Comparison of ENCODE assay signal across 13 cellular contexts in the genomic region with DNA sequence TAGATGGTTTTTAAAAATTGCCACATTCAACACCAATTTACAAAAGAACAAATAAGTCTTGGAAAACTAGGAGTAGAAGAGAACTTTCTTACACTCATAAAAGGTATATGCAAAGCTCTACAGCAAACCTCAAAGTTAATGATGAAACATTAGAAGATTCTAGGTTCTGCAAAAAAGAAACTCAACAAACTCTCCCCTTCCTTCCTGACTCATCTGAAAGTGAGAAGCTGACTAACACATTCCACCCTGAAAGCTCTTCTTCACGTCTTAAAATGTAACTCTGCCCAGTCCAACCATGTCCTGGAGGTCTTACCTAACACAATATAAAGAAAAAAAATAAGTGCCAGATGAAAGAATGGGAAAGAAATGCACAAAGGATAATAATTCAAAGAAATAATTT.
DNase-seq lines count a peak whose midpoint lies in the region; ATAC-seq, FAIRE-seq and TF ChIP-seq lines count a peak whose summit lies in the region.
"Had no signal": no experiment of that assay in that cellular context is flagged by ENCODE, and none has a peak within 500 bp of the region (broad histone marks: within the 10 kb centered on the region; RNA-seq: fewer than 3 reads in every experiment).

No MANE protein-coding gene starts in this region.

- H3K9me3 Mint-ChIP-seq in astrocyte (ENCODE audit: unreplicated experiment): no peaks in the 10 kb centered on the region

- H3K4me3 Mint-ChIP-seq in astrocyte (ENCODE audit: unreplicated experiment): no peak overlapping the region
- H3K4me3 Mint-ChIP-seq: activated naive CD4-positive, alpha-beta T cell treated with anti-CD3 and anti-CD28 coated beads, Interleukin-2, amount 50 U/mL, for 24 hours had no signal

- no peaks in the 10 kb centered on the region for H3K79me2 ChIP-seq in astrocyte (ENCODE audit: insufficient read depth, low read length)

- H3K36me3 Mint-ChIP-seq in astrocyte (ENCODE audit: low read depth, unreplicated experiment): peaks cover 3% of the 10 kb centered on the region
- H3K36me3 Mint-ChIP-seq: activated naive CD4-positive, alpha-beta T cell treated with anti-CD3 and anti-CD28 coated beads, Interleukin-2, amount 50 U/mL, for 24 hours had no signal

- H3K27ac ChIP-seq in astrocyte (ENCODE audit: low read depth, low read length) (peak overlapping the region; percentile 22), heart left ventricle (no peak overlapping the region), colonic mucosa (no peak overlapping the region)
- H3K27ac ChIP-seq: ovary had no signal

- WGBS in heart left ventricle, 4 donors: 23 to 50% (median 36%) methylated on average over 1 of the region's 1 CpG

- TF ChIP-seq POLR2A in heart left ventricle (IDR thresholded peaks at IDR 0.05): no peak

- H3K27ac Mint-ChIP-seq in astrocyte (ENCODE audit: unreplicated experiment): peak overlapping the region; percentile 96
- H3K27ac Mint-ChIP-seq: activated naive CD4-positive, alpha-beta T cell treated with anti-CD3 and anti-CD28 coated beads, Interleukin-2, amount 50 U/mL, for 24 hours had no signal

- no peak overlapping the region for H2AFZ ChIP-seq in astrocyte (ENCODE audit: low read depth, low read length)

- no peaks in the 10 kb centered on the region for H4K20me1 ChIP-seq in astrocyte (ENCODE audit: insufficient read depth, low read length)

- peak; percentile 93 for ATAC-seq in GM19395 (IDR thresholded peaks at IDR 0.05; ENCODE audit: unreplicated experiment)
- peak; percentile 64 for ATAC-seq in HG03378 (IDR thresholded peaks at IDR 0.05; ENCODE audit: unreplicated experiment)
- no peak for ATAC-seq in heart left ventricle
- no peak for ATAC-seq in Right ventricle myocardium inferior

- H3K9ac ChIP-seq in astrocyte (ENCODE audit: low read length) (no peak overlapping the region), colonic mucosa (ENCODE audit: low read depth in 2 of 2, low read length in 2 of 2) (no peak overlapping the region)

- no peak overlapping the region for H3K4me3 ChIP-seq in astrocyte (ENCODE audit: insufficient read depth, low read depth, low read length)
- no peak overlapping the region for H3K4me3 ChIP-seq in heart left ventricle
- H3K4me3 ChIP-seq in colonic mucosa: no peak overlapping the region
- H3K4me3 ChIP-seq: lung, ovary had no signal

- H3K4me2 ChIP-seq in astrocyte (ENCODE audit: low read length): no peak overlapping the region

- TF ChIP-seq CTCF in astrocyte (IDR thresholded peaks at IDR 0.05; ENCODE audit: insufficient read depth, low read depth, low read length) (no peak), heart left ventricle (IDR thresholded peaks at IDR 0.05) (no peak), colonic mucosa (IDR thresholded peaks at IDR 0.05) (no peak)

- H3K27me3 Mint-ChIP-seq in astrocyte (ENCODE audit: low read depth, unreplicated experiment): no peaks in the 10 kb centered on the region

- intact Hi-C loops in heart left ventricle (cut with DNase I): no loop called here
- intact Hi-C loops in colonic mucosa (cut with DNase I): no loop called here
- intact Hi-C loops in Right ventricle myocardium inferior (cut with DNase I): no loop called here

- FAIRE-seq in astrocyte (lab: Jason Lieb, UNC): no peak

- no peaks in the 10 kb centered on the region for H3K36me3 ChIP-seq in astrocyte (ENCODE audit: insufficient read depth, low read length)
- H3K36me3 ChIP-seq in heart left ventricle: no peaks in the 10 kb centered on the region
- no peaks in the 10 kb centered on the region for H3K36me3 ChIP-seq in colonic mucosa
- H3K36me3 ChIP-seq: ovary had no signal

- H3K4me1 Mint-ChIP-seq in astrocyte (ENCODE audit: low read depth, unreplicated experiment): peaks cover 33% of the 10 kb centered on the region
- H3K4me1 Mint-ChIP-seq: activated naive CD4-positive, alpha-beta T cell treated with anti-CD3 and anti-CD28 coated beads, Interleukin-2, amount 50 U/mL, for 24 hours had no signal

- no peaks in the 10 kb centered on the region for H3K27me3 ChIP-seq in astrocyte (ENCODE audit: insufficient read depth, low read length)
- H3K27me3 ChIP-seq in heart left ventricle: no peaks in the 10 kb centered on the region
- no peaks in the 10 kb centered on the region for H3K27me3 ChIP-seq in colonic mucosa
- H3K27me3 ChIP-seq: ovary had no signal

- DNase-seq in EH (ENCODE audit: low read depth) (peak; percentile 62), astrocyte (ENCODE audit: low read depth) (peak; percentile 27), heart left ventricle (no peak), colonic mucosa (no peak), inferior parietal cortex (ENCODE audit: extremely low spot score) (no peak), Right ventricle myocardium inferior (ENCODE audit: missing footprints) (no peak)
- DNase-seq: NCI-H1417 treated with DMSO at 0.1 percent for 48 hours, NCI-H69, ovary had no signal

- H3K4me1 ChIP-seq in astrocyte (ENCODE audit: insufficient read depth, low read length): no peaks in the 10 kb centered on the region
- no peaks in the 10 kb centered on the region for H3K4me1 ChIP-seq in heart left ventricle
- no peaks in the 10 kb centered on the region for H3K4me1 ChIP-seq in colonic mucosa

- H3K9me3 ChIP-seq in astrocyte (ENCODE audit: insufficient read depth, low read depth, low read length) (no peaks in the 10 kb centered on the region), heart left ventricle (no peaks in the 10 kb centered on the region), colonic mucosa (no peaks in the 10 kb centered on the region)
- H3K9me3 ChIP-seq: ovary had no signal

Comparison
In these comparisons a context has a peak if more than half of its experiments do, and no peak if none do; other contexts are left out.
1. DNase-seq: peak in EH (single experiment) and astrocyte (single experiment); none in heart left ventricle (0 of 5), colonic mucosa (single experiment), inferior parietal cortex (single experiment) and Right ventricle myocardium inferior (single experiment).
2. ATAC-seq: peak in GM19395 (single experiment) and HG03378 (single experiment); none in heart left ventricle (0 of 4) and Right ventricle myocardium inferior (single experiment).